8 cellular contexts compared by ENCODE assay signal in the genomic region with DNA sequence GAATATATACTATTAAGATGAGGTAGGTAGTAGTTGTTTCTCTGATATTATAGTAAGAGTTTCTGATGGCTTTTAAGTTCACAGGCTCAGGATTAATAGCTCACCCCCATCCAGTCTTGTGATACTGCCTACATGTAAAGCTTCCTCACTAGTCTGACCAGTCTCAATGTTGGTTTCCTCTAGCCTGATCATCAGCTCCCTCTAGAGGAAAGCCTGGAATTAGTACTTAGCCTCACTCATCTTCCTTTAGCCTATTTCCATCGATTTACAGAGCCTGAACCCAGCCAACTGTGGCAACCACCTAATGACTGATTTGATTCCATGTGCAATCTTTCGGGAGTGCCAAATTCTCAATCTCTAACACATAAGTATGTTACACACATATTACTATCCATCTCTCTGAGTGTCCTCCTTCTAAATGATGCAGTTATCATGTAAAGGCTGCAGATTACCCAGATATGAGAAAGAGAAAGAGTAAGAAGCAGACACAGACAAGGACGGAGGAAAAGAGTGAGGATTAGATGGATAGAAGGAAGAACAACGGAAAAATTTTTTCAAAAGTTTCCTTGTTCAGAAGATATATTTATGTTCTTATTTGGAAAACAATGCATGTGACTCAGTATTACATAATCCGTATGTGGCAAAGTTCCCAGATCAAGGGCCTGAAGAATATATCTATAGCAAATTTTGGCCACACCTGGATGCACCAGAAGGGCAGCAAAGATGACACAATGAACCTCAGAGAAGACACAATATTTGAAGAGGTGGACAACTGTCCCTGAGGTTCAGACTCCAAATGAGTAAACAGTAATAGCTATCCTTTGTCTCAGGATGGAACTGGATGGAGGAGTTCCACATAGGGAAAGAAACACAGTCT.
A peak's percentile ranks its signal among the peaks of the same experiment; 100 is the strongest.
DNase-seq lines count a peak whose midpoint lies in the region; ATAC-seq and TF ChIP-seq lines count a peak whose summit lies in the region.

No MANE protein-coding gene starts in this region.

- no peak overlapping the region for H3K4me3 ChIP-seq in NB4 (ENCODE audit: low read depth, low read length)
- no peak overlapping the region for H3K4me3 ChIP-seq in SU-DHL-6 (ENCODE audit: insufficient read depth, low read length, poor library complexity, severe bottlenecking)
- H3K4me3 ChIP-seq in gastrocnemius medialis = no peak overlapping the region
- H3K4me3 ChIP-seq in ovary = no peak overlapping the region

- no peaks in the 10 kb centered on the region for H4K20me1 ChIP-seq in SU-DHL-6 (ENCODE audit: low read depth, low read length)

- intact Hi-C loops in gastrocnemius medialis (cut with DNase I; ENCODE audit: low total_unique reads) = no loop called here
- intact Hi-C loops in ovary (cut with DNase I) = no loop called here

- H2AFZ ChIP-seq in SU-DHL-6 (ENCODE audit: low read depth, low read length, severe bottlenecking) = no peak overlapping the region

- H3K27ac ChIP-seq in SU-DHL-6 (ENCODE audit: low read depth, low read length) = no peak overlapping the region
- no peak overlapping the region for H3K27ac ChIP-seq in gastrocnemius medialis
- H3K27ac ChIP-seq in ovary = no peak overlapping the region

- H3K9me2 ChIP-seq in SU-DHL-6 (replicated peaks; ENCODE audit: insufficient read depth, low read length) = no peaks in the 10 kb centered on the region

- H3K79me2 ChIP-seq in SU-DHL-6 (ENCODE audit: insufficient read depth, low read length) = no peaks in the 10 kb centered on the region

- no peaks in the 10 kb centered on the region for H3K27me3 ChIP-seq in SU-DHL-6 (ENCODE audit: low read length)
- no peaks in the 10 kb centered on the region for H3K27me3 ChIP-seq in gastrocnemius medialis
- no peaks in the 10 kb centered on the region for H3K27me3 ChIP-seq in ovary

- H3K9me3 ChIP-seq in SU-DHL-6 (ENCODE audit: insufficient read depth, low read length) (no peaks in the 10 kb centered on the region), gastrocnemius medialis (no peaks in the 10 kb centered on the region), ovary (no peaks in the 10 kb centered on the region)

- H3K36me3 ChIP-seq in SU-DHL-6 (ENCODE audit: low read length) = no peaks in the 10 kb centered on the region
- no peaks in the 10 kb centered on the region for H3K36me3 ChIP-seq in gastrocnemius medialis
- H3K36me3 ChIP-seq in ovary = no peaks in the 10 kb centered on the region

- ATAC-seq in gastrocnemius medialis = no peak

- TF ChIP-seq CTCF in NB4 (IDR thresholded peaks at IDR 0.05; ENCODE audit: low read depth, low read length) (peak; percentile 13), SU-DHL-6 (IDR thresholded peaks at IDR 0.05; ENCODE audit: insufficient read depth, low read length, poor library complexity, severe bottlenecking) (peak; percentile 25), gastrocnemius medialis (IDR thresholded peaks at IDR 0.05 in 4 of 5, conservative IDR thresholded peaks at IDR 0.05 in 1 of 5) (no peak), ovary (IDR thresholded peaks at IDR 0.05) (no peak)

- WGBS in ovary, 3 donors = 23 to 40% (median 23%) methylated on average over 5 of the region's 5 CpGs

- in situ Hi-C loops in gastrocnemius medialis (cut with MboI; ENCODE audit: low sequenced_read_pairs in 4 of 4) = no loop called here

- H3K4me2 ChIP-seq in SU-DHL-6 (ENCODE audit: low read depth, low read length, poor library complexity, severe bottlenecking) = no peak overlapping the region

- no peak overlapping the region for H3K9ac ChIP-seq in SU-DHL-6 (ENCODE audit: low read length)

- no peak for TF ChIP-seq EP300 in ovary (IDR thresholded peaks at IDR 0.05)

- TF ChIP-seq POLR2A in NB4 (IDR thresholded peaks at IDR 0.05; ENCODE audit: extremely low read depth, insufficient read length) (no peak), gastrocnemius medialis (IDR thresholded peaks at IDR 0.05) (no peak), ovary (IDR thresholded peaks at IDR 0.05) (no peak)

- no peaks in the 10 kb centered on the region for H3F3A ChIP-seq in SU-DHL-6 (ENCODE audit: insufficient read depth)

- peak; percentile 46 for DNase-seq in DMS153 treated with DMSO at 0.1 percent for 48 hours (lab: John Stamatoyannopoulos, UW; ENCODE audit: unreplicated experiment)
- no peak for DNase-seq in DMS153 (lab: John Stamatoyannopoulos, UW)
- peak; percentile 20 for DNase-seq in NB4 (ENCODE audit: low read depth)
- DNase-seq in islet precursor cell = peak; percentile 57
- DNase-seq in stimulated activated naive CD4-positive, alpha-beta T cell (lab: John Stamatoyannopoulos, UW) = no peak
- DNase-seq in gastrocnemius medialis = no peak
- DNase-seq in ovary = no peak

- H3K4me1 ChIP-seq in gastrocnemius medialis (no peaks in the 10 kb centered on the region), ovary (ENCODE audit: insufficient read depth) (no peaks in the 10 kb centered on the region)

Comparison
In these comparisons a context has a peak if more than half of its experiments do, and no peak if none do; other contexts are left out.
1. DNase-seq: peak in DMS153 treated with DMSO at 0.1 percent for 48 hours (single experiment), NB4 (single experiment) and islet precursor cell (single experiment); none in DMS153 (single experiment), stimulated activated naive CD4-positive, alpha-beta T cell (0 of 6), gastrocnemius medialis (0 of 2) and ovary (0 of 5).
2. CTCF ChIP-seq: peak in NB4 (single experiment) and SU-DHL-6 (single experiment); none in gastrocnemius medialis (0 of 5) and ovary (0 of 3).